11 cellular contexts compared by ENCODE assay signal in the genomic region with DNA sequence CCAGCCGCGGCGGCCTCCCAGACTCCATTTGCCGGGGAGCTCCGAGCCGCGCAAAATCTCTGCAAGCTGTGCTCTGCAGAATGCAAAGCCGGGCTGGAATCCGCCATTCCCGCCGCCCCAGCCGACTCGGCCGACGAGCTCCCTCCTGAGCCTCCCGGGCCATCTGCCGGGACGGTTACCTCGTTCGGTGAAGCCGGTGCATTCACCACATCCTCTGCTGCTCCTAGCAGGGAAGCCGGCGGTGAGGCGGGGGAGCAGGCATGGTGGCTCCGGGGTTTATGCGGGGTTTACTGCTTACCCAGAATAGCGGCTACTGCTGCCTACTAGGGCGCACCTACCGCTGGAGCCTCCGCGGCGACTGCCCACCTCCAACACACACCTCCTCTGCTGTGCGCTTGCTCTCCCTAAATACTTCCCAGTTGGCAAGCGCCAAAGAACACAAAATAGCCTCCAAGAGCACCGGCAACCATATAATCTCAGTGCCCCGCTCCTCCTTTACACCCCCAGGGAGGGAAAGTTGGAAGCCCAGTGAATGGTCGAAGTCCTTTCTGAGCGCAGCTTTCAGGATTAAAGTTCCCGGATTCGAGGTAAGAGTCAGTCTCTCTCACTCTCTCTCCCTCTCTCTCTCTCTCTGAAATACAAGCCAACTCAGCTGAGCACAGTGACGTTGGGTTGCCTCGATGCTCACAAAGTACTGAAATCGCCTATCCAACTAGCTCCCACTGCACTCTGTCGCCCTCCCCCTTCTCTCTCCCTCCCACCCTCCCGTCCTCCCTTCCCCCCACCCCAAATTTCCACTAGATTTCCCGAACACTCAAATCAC. TPM values are rescaled to one million over a fixed set of nuclear protein-coding genes. Genes with fewer than 3 reads are reported as not detected.
A peak's percentile ranks its signal among the peaks of the same experiment; 100 is the strongest.
DNase-seq lines count a peak whose midpoint lies in the region; ATAC-seq and TF ChIP-seq lines count a peak whose summit lies in the region.
"Had no signal": no experiment of that assay in that cellular context is flagged by ENCODE, and none has a peak within 500 bp of the region (broad histone marks: within the 10 kb centered on the region; RNA-seq: fewer than 3 reads in every experiment).

Gene TBX5, minus strand, starts transcription at position 696 of the 823 bp plus-strand sequence. CDS start 2,246 bp downstream, outside the sequence.

- no peak for ATAC-seq in lung (ENCODE audit: insufficient read depth, low FRiP score)
- no peak for ATAC-seq in stimulated activated effector memory CD8-positive, alpha-beta T cell treated with anti-CD3 and anti-CD28 coated beads, Interleukin-12 subunit alpha, Interleukin-12 subunit beta, amount 100 ng/mL, for 72 hours
- ATAC-seq: activated T-helper 17 cell treated with anti-CD3 and anti-CD28 coated beads, Interleukin-2, amount 50 U/mL, for 72 hours had no signal

- H3K4me3 Mint-ChIP-seq in HFFc6: peak within 1 kb of the TSS; percentile 99
- H3K4me3 Mint-ChIP-seq in stimulated activated effector memory CD8-positive, alpha-beta T cell treated with anti-CD3 and anti-CD28 coated beads, Interleukin-12 subunit alpha, Interleukin-12 subunit beta, amount 100 ng/mL, for 72 hours: no peak within 1 kb of the TSS
- H3K4me3 Mint-ChIP-seq: activated T-helper 17 cell treated with anti-CD3 and anti-CD28 coated beads, Interleukin-2, amount 50 U/mL, for 72 hours had no signal

- intact Hi-C loops in tibial artery (cut with DNase I; ENCODE audit: low total_unique reads): no loop called here

- DNase-seq in D341Med (ENCODE audit: low spot score) (peak; percentile 50), HFFc6 (peak; percentile 79), ecto neural progenitor cell (ENCODE audit: low spot score) (peak; percentile 79), lung (ENCODE audit: low spot score) (no peak), tibial nerve (ENCODE audit: low spot score in 2 of 2) (no peak), NCI-H187 (lab: John Stamatoyannopoulos, UW) (no peak), tibial artery (no peak)
- no peak for DNase-seq in stimulated activated effector memory CD8-positive, alpha-beta T cell treated with anti-CD3 and anti-CD28 coated beads, Interleukin-12 subunit alpha, Interleukin-12 subunit beta, amount 100 ng/mL, for 72 hours (ENCODE audit: low spot score in 2 of 2)
- DNase-seq: stimulated activated CD4-positive, alpha-beta T cell treated with anti-CD3 and anti-CD28 coated beads, Interleukin-4, amount 100 ng/mL, for 1 hour had no signal

- no peaks in the 10 kb centered on the region for H3K9me3 Mint-ChIP-seq in HFFc6
- H3K9me3 Mint-ChIP-seq in stimulated activated effector memory CD8-positive, alpha-beta T cell treated with anti-CD3 and anti-CD28 coated beads, Interleukin-12 subunit alpha, Interleukin-12 subunit beta, amount 100 ng/mL, for 72 hours: no peaks in the 10 kb centered on the region

- H3K27me3 Mint-ChIP-seq in HFFc6 (ENCODE audit: insufficient read depth): peaks cover 11% of the 10 kb centered on the region

- 2% methylated on average over 42 to 46 of the region's 46 CpGs for WGBS in lung, 2 donors
- WGBS in tibial nerve, 2 donors: 1 to 2% methylated on average over 29 to 38 of the region's 46 CpGs

- H3K27me3 ChIP-seq in lung (ENCODE audit: control insufficient read depth, insufficient read depth): peaks cover 25% of the 10 kb centered on the region
- H3K27me3 ChIP-seq in tibial nerve: peaks cover 0 to 100% of the 10 kb centered on the region in 2 donors
- peaks cover 0 to 97% of the 10 kb centered on the region in 2 donors for H3K27me3 ChIP-seq in tibial artery

- no peaks in the 10 kb centered on the region for H3K36me3 ChIP-seq in lung (ENCODE audit: control insufficient read depth in 2 of 2, insufficient read depth in 2 of 2, low read length in 2 of 2)
- no peaks in the 10 kb centered on the region for H3K36me3 ChIP-seq in tibial nerve
- no peaks in the 10 kb centered on the region for H3K36me3 ChIP-seq in tibial artery

- no peak for TF ChIP-seq EP300 in tibial nerve (IDR thresholded peaks at IDR 0.05)

- no peak for TF ChIP-seq POLR2A in tibial nerve (IDR thresholded peaks at IDR 0.05)

- TF ChIP-seq CTCF in HFFc6 (IDR thresholded peaks at IDR 0.05) (no peak), lung (IDR thresholded peaks at IDR 0.05; ENCODE audit: control extremely low read depth, extremely low read depth) (no peak), tibial nerve (IDR thresholded peaks at IDR 0.05) (no peak), tibial artery (IDR thresholded peaks at IDR 0.05) (no peak)

- H3K4me3 ChIP-seq in lung (peak within 1 kb of the TSS; percentile 62), tibial nerve (peak within 1 kb of the TSS in 1 of 4 donors; percentile 6), tibial artery (peak within 1 kb of the TSS in 1 of 2 donors; percentile 21)

- H3K27ac ChIP-seq in lung (ENCODE audit: low read depth in 1 of 2, low read length in 1 of 2) (peak within 1 kb of the TSS; percentile 85 to 92), tibial nerve (no peak within 1 kb of the TSS), tibial artery (no peak within 1 kb of the TSS)
- H3K27ac ChIP-seq: epithelial cell of prostate had no signal

- H3K9me3 ChIP-seq in lung (ENCODE audit: control insufficient read depth in 2 of 2, insufficient read depth in 1 of 2, low read length in 1 of 2) (peaks cover 0 to 8% of the 10 kb centered on the region in 2 donors), tibial nerve (no peaks in the 10 kb centered on the region), tibial artery (no peaks in the 10 kb centered on the region)

- H3K36me3 Mint-ChIP-seq in HFFc6 (ENCODE audit: low read depth): peaks cover 48% of the 10 kb centered on the region
- no peaks in the 10 kb centered on the region for H3K36me3 Mint-ChIP-seq in stimulated activated effector memory CD8-positive, alpha-beta T cell treated with anti-CD3 and anti-CD28 coated beads, Interleukin-12 subunit alpha, Interleukin-12 subunit beta, amount 100 ng/mL, for 72 hours

- H3K4me1 ChIP-seq in lung (ENCODE audit: control insufficient read depth in 2 of 2, insufficient read depth in 2 of 2, low read length in 2 of 2) (peaks cover 0 to 8% of the 10 kb centered on the region in 2 donors), tibial nerve (peaks cover 0 to 66% (median 0%) of the 10 kb centered on the region in 4 donors), tibial artery (peaks cover 0 to 30% (median 18%) of the 10 kb centered on the region in 4 donors)

- H3K27ac Mint-ChIP-seq in HFFc6: peak within 1 kb of the TSS; percentile 92
- no peak within 1 kb of the TSS for H3K27ac Mint-ChIP-seq in stimulated activated effector memory CD8-positive, alpha-beta T cell treated with anti-CD3 and anti-CD28 coated beads, Interleukin-12 subunit alpha, Interleukin-12 subunit beta, amount 100 ng/mL, for 72 hours
- H3K27ac Mint-ChIP-seq: activated T-helper 17 cell treated with anti-CD3 and anti-CD28 coated beads, Interleukin-2, amount 50 U/mL, for 72 hours had no signal

- peaks cover 27% of the 10 kb centered on the region for H3K4me1 Mint-ChIP-seq in HFFc6 (ENCODE audit: low read depth)
- H3K4me1 Mint-ChIP-seq in stimulated activated effector memory CD8-positive, alpha-beta T cell treated with anti-CD3 and anti-CD28 coated beads, Interleukin-12 subunit alpha, Interleukin-12 subunit beta, amount 100 ng/mL, for 72 hours: peaks cover 5% of the 10 kb centered on the region

RNA-seq across cellular contexts. Expression of gene TBX5, which starts in this region (rescaled TPM):
- 10 to 100 TPM; 20.7 to 27.8 (median 24.3) TPM for total RNA-seq in HFFc6 (2021; fragmentation: NEBNext Ultra II Directional; extraction: Animal tissue kit (Norgen Biotek cat#: 25700))
- total RNA-seq in lung (10 to 100 TPM; 20.8 to 39.7 TPM), tibial nerve (not detected)
- polyA plus RNA-seq in lung: 1 to 10 TPM; 5.6 to 7.1 TPM
- total RNA-seq: activated T-helper 17 cell treated with anti-CD3 and anti-CD28 coated beads, Interleukin-2, amount 50 U/mL, for 72 hours had no signal

Comparison
In these comparisons a context has a peak if more than half of its experiments do, and no peak if none do; other contexts are left out.
1. RNA of gene TBX5 (total RNA-seq): 20.8 to 39.7 TPM in lung and 20.7 to 27.8 TPM in HFFc6; not detected in tibial nerve; every median in the first group is over 10 times any median in the second.
2. DNase-seq: peak in D341Med (single experiment), HFFc6 (single experiment) and ecto neural progenitor cell (single experiment); none in lung (single experiment), tibial nerve (0 of 2), stimulated activated effector memory CD8-positive, alpha-beta T cell treated with anti-CD3 and anti-CD28 coated beads, Interleukin-12 subunit alpha, Interleukin-12 subunit beta, amount 100 ng/mL, for 72 hours (0 of 2), NCI-H187 (0 of 2) and tibial artery (0 of 2).
3. H3K27ac ChIP-seq: peak in lung (2 of 2); none in tibial nerve (0 of 4) and tibial artery (0 of 2).